Comparison of ENCODE assay signal across 14 cellular contexts in genomic region chr15:100958326-100959065, GRCh38. TPM values are rescaled to one million over a fixed set of nuclear protein-coding genes. Genes with fewer than 3 reads are reported as not detected.
DNase-seq lines count a peak whose midpoint lies in the region; ATAC-seq, FAIRE-seq and TF ChIP-seq lines count a peak whose summit lies in the region.
"Had no signal": no experiment of that assay in that cellular context is flagged by ENCODE, and none has a peak within 500 bp of the region (broad histone marks: within the 10 kb centered on the region; RNA-seq: fewer than 3 reads in every experiment).

No MANE protein-coding gene starts in this region.

- H3K36me3 Mint-ChIP-seq in activated naive CD4-positive, alpha-beta T cell treated with anti-CD3 and anti-CD28 coated beads, Interleukin-2, amount 10 ng/mL, durations not matched to agents 7 days and 5 days: no peaks in the 10 kb centered on the region

- POLR2A ChIA-PET in PC-9 (lab: Charles Lee; ENCODE audit: unreplicated experiment): no interaction called here

- H3K4me3 Mint-ChIP-seq in activated naive CD4-positive, alpha-beta T cell treated with anti-CD3 and anti-CD28 coated beads, Interleukin-2, amount 10 ng/mL, durations not matched to agents 7 days and 5 days: no peak overlapping the region

- CTCF ChIA-PET in PC-9 (lab: Charles Lee): no interaction called here
- CTCF ChIA-PET in activated naive CD4-positive, alpha-beta T cell treated with anti-CD3 and anti-CD28 coated beads, Interleukin-2, amount 10 ng/mL, durations not matched to agents 7 days and 5 days (lab: Charles Lee): no interaction called here

- DNase-seq in GM19239 (ENCODE audit: insufficient read length, low spot score) (no peak), PC-9 (peak in 1 of 2 experiments; percentile 65), fibroblast of gingiva (ENCODE audit: low read depth) (peak; percentile 65), smooth muscle cell of the brain vasculature (ENCODE audit: low read depth, low spot score) (peak; percentile 12), testis (no peak), NCI-H524 treated with DMSO at 0.1 percent for 48 hours (lab: John Stamatoyannopoulos, UW) (no peak)
- DNase-seq in activated naive CD4-positive, alpha-beta T cell treated with anti-CD3 and anti-CD28 coated beads, Interleukin-2, amount 10 ng/mL, durations not matched to agents 7 days and 5 days: no peak
- DNase-seq: DND-41; hypothalamus; KG1; NCI-H526; stimulated activated CD4-positive, alpha-beta T cell treated with anti-CD3 and anti-CD28 coated beads, Interleukin-15, amount 100 ng/mL, for 24 hours; T-helper 1 cell had no signal

- no peaks in the 10 kb centered on the region for H3K9me3 ChIP-seq in PC-9 (ENCODE audit: insufficient read depth, low read depth)
- H3K9me3 ChIP-seq in testis: no peaks in the 10 kb centered on the region

- no peaks in the 10 kb centered on the region; the same call in 1 of the 2 replicates for H3K9me2 ChIP-seq in PC-9 (ENCODE audit: insufficient read depth)

- WGBS in testis, 2 donors: 43 to 56% methylated on average over 10 of the region's 10 CpGs

- FAIRE-seq in GM19239 (lab: Jason Lieb, UNC): peak; percentile 49

- no peaks in the 10 kb centered on the region for H3K4me1 Mint-ChIP-seq in activated naive CD4-positive, alpha-beta T cell treated with anti-CD3 and anti-CD28 coated beads, Interleukin-2, amount 10 ng/mL, durations not matched to agents 7 days and 5 days

- no peak for ATAC-seq in GM21526 (IDR thresholded peaks at IDR 0.05; ENCODE audit: low FRiP score, unreplicated experiment)

- TF ChIP-seq CTCF in PC-9 (conservative IDR thresholded peaks at IDR 0.05) (no peak), testis (IDR thresholded peaks at IDR 0.05) (no peak)

- no peaks in the 10 kb centered on the region for H4K20me1 ChIP-seq in PC-9 (ENCODE audit: insufficient read depth)

- no TSS peak for BruUV-seq in PC-9 (replicated peaks; lab: Mats Ljungman, UMichigan)

- peaks cover 35% of the 10 kb centered on the region for H3K27me3 Mint-ChIP-seq in activated naive CD4-positive, alpha-beta T cell treated with anti-CD3 and anti-CD28 coated beads, Interleukin-2, amount 10 ng/mL, durations not matched to agents 7 days and 5 days

- peaks cover 7% of the 10 kb centered on the region; the same call in 1 of the 2 replicates for H3F3A ChIP-seq in PC-9 (ENCODE audit: insufficient read depth, low read depth)

- H3K4me1 ChIP-seq in PC-9 (replicated peaks; ENCODE audit: insufficient read depth) (peaks cover 27% of the 10 kb centered on the region), testis (peaks cover 3% of the 10 kb centered on the region)

- peak overlapping the region; percentile 61 for H3K4me2 ChIP-seq in PC-9

- intact Hi-C loops in PC-9 (cut with micrococcal nuclease; ENCODE audit: unreplicated experiment) (no loop called here), testis (cut with DNase I; ENCODE audit: low total_unique reads) (no loop called here)

- H3K27ac ChIP-seq in PC-9 (peak overlapping the region; percentile 70), testis (no peak overlapping the region)

- H3K27ac Mint-ChIP-seq in activated naive CD4-positive, alpha-beta T cell treated with anti-CD3 and anti-CD28 coated beads, Interleukin-2, amount 10 ng/mL, durations not matched to agents 7 days and 5 days: no peak overlapping the region

- H3K4me3 ChIP-seq in PC-9: 0 out of 2 replicates have a peak overlapping the region, but pooled peaks have one; percentile 2
- no peak overlapping the region for H3K4me3 ChIP-seq in testis

- no peak for TF ChIP-seq POLR2A in testis (IDR thresholded peaks at IDR 0.05)

- H3K36me3 ChIP-seq in PC-9 (ENCODE audit: low read depth) (no peaks in the 10 kb centered on the region), testis (ENCODE audit: low read depth, missing control alignments) (no peaks in the 10 kb centered on the region)

- H3K27me3 ChIP-seq in PC-9 (ENCODE audit: insufficient read depth, low read depth): no peaks in the 10 kb centered on the region
- H3K27me3 ChIP-seq in testis: no peaks in the 10 kb centered on the region

- no peaks in the 10 kb centered on the region for H3K9me3 Mint-ChIP-seq in activated naive CD4-positive, alpha-beta T cell treated with anti-CD3 and anti-CD28 coated beads, Interleukin-2, amount 10 ng/mL, durations not matched to agents 7 days and 5 days

- H2AFZ ChIP-seq in PC-9: peak overlapping the region; percentile 20; the same call in 1 of the 2 replicates

- peaks cover 4% of the 10 kb centered on the region; the same call in 1 of the 2 replicates for H3K79me2 ChIP-seq in PC-9 (ENCODE audit: low read depth)

RNA-seq across cellular contexts. Expression of gene LRRK1, which starts 39.3 kb away (rescaled TPM):
- total RNA-seq in PC-9 (2021) (15.7 and 22.4 TPM in 2 replicates), testis (10 to 100 TPM; 18.8 to 24.6 TPM)
- polyA plus RNA-seq in testis (ENCODE audit: insufficient read depth, low read depth, low replicate concordance): 23.0 TPM

Comparison
In these comparisons a context has a peak if more than half of its experiments do, and no peak if none do; other contexts are left out.
1. DNase-seq: peak in fibroblast of gingiva (single experiment) and smooth muscle cell of the brain vasculature (single experiment); none in GM19239 (single experiment), testis (single experiment), NCI-H524 treated with DMSO at 0.1 percent for 48 hours (single experiment) and activated naive CD4-positive, alpha-beta T cell treated with anti-CD3 and anti-CD28 coated beads, Interleukin-2, amount 10 ng/mL, durations not matched to agents 7 days and 5 days (single experiment).